Comparison of ENCODE assay signal across 24 cellular contexts in the genomic region with DNA sequence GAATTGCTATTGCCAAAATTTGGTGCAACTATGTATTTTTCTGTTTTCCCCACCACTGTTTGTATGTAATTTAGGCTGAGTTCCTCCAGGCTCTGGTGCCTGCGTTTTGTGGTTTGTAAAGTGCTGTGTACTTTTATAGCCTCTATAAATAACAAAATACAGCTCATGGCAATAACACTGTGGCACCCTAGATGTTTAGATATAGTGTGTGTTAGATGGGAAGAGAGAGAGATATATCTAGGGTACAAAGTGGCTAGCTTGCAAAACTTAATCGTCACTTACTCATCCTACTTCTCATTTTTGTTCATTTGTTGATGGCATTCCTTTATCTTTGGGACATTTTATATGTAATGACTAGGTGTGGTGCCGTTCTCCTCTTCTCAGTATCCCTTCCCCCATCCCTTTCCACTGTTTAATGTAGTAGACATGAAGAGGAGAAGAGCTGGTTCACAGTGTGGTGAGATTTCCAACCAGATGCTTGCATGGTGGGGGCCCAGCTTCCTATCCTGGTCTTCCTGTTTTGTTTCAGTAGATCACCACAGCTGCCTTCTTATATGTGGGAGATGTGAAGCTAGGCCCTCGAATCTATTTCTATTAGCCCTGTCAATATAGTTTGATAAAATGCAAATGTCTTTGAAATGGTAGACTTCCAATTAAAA.
A peak's percentile ranks its signal among the peaks of the same experiment; 100 is the strongest.
DNase-seq lines count a peak whose midpoint lies in the region; ATAC-seq and TF ChIP-seq lines count a peak whose summit lies in the region.
"Had no signal": no experiment of that assay in that cellular context is flagged by ENCODE, and none has a peak within 500 bp of the region (broad histone marks: within the 10 kb centered on the region; RNA-seq: fewer than 3 reads in every experiment).

No MANE protein-coding gene starts in this region.

- POLR2A ChIA-PET in CD8-positive, alpha-beta memory T cell (lab: Charles Lee) = no interaction called here
- POLR2A ChIA-PET in HEK293 (lab: Yijun Ruan, JAX) = no interaction called here
- POLR2A ChIA-PET in WTC11 (lab: Charles Lee) = no interaction called here

- peaks cover 10% of the 10 kb centered on the region for H3K4me1 ChIP-seq in CD8-positive, alpha-beta memory T cell (ENCODE audit: insufficient read depth, low read length)
- H3K4me1 ChIP-seq in HEK293 (ENCODE audit: control insufficient read depth, insufficient read depth, low read length) (no peaks in the 10 kb centered on the region), spleen (peaks cover 0 to 32% (median 5%) of the 10 kb centered on the region in 6 donors), left ventricle myocardium inferior (peaks cover 27% of the 10 kb centered on the region)

- H3K4me1 Mint-ChIP-seq in CD8-positive, alpha-beta memory T cell = peaks cover 62 to 85% (median 79%) of the 10 kb centered on the region in 3 donors
- peaks cover 42% of the 10 kb centered on the region for H3K4me1 Mint-ChIP-seq in WTC11

- WGBS in spleen, 5 donors = 41 to 60% (median 48%) methylated on average over 4 of the region's 4 CpGs

- peaks cover 6 to 8% (median 7%) of the 10 kb centered on the region in 3 donors for H3K36me3 Mint-ChIP-seq in CD8-positive, alpha-beta memory T cell
- peaks cover 7% of the 10 kb centered on the region for H3K36me3 Mint-ChIP-seq in WTC11

- TF ChIP-seq CTCF in HEK293 (tag by site-specific recombination; IDR thresholded peaks at IDR 0.05) (no peak), WTC11 (IDR thresholded peaks at IDR 0.05) (no peak), spleen (IDR thresholded peaks at IDR 0.05 in 8 of 11, conservative IDR thresholded peaks at IDR 0.05 in 3 of 11) (no peak), left ventricle myocardium inferior (IDR thresholded peaks at IDR 0.05; ENCODE audit: borderline replicate concordance) (no peak)

- H3K27me3 Mint-ChIP-seq in CD8-positive, alpha-beta memory T cell = no peaks in the 10 kb centered on the region
- no peaks in the 10 kb centered on the region for H3K27me3 Mint-ChIP-seq in WTC11 (ENCODE audit: low read depth)
- H3K27me3 Mint-ChIP-seq: CD4-positive, alpha-beta T cell had no signal

- no peak for ATAC-seq in WTC11
- peak; percentile 62 for ATAC-seq in left colon
- ATAC-seq: foreskin keratinocyte, mucosa of descending colon had no signal

- no peak overlapping the region for H3K27ac ChIP-seq in CD8-positive, alpha-beta memory T cell (ENCODE audit: low read depth, low read length)
- H3K27ac ChIP-seq in HEK293 (ENCODE audit: extremely low read depth, low read depth, low read length) (no peak overlapping the region), spleen (peak overlapping the region in 2 of 8 donors; percentile 1 to 3), left ventricle myocardium inferior (replicated peaks) (no peak overlapping the region)
- H3K27ac ChIP-seq: cardiac muscle cell, epithelial cell of prostate, foreskin keratinocyte, GM23248, hepatocyte, SJCRH30, thoracic aorta had no signal

- H3K27ac Mint-ChIP-seq in CD8-positive, alpha-beta memory T cell = peak overlapping the region in 4 of 8 donors; percentile 18 to 64 (median 50)
- peak overlapping the region; percentile 45; the same call in 1 of the 2 replicates for H3K27ac Mint-ChIP-seq in WTC11
- H3K27ac Mint-ChIP-seq: CD4-positive, alpha-beta T cell had no signal

- H3K9me3 ChIP-seq in CD8-positive, alpha-beta memory T cell (ENCODE audit: low read length) = no peaks in the 10 kb centered on the region
- H3K9me3 ChIP-seq in HEK293 (ENCODE audit: control insufficient read depth, insufficient read depth, low read depth, low read length) (no peaks in the 10 kb centered on the region), spleen (no peaks in the 10 kb centered on the region), left ventricle myocardium inferior (replicated peaks) (no peaks in the 10 kb centered on the region)
- H3K9me3 ChIP-seq: mucosa of descending colon, SJCRH30, thoracic aorta had no signal

- H3K4me3 Mint-ChIP-seq in CD8-positive, alpha-beta memory T cell = peak overlapping the region in 6 of 7 donors; percentile 0 to 80 (median 62)
- no peak overlapping the region for H3K4me3 Mint-ChIP-seq in WTC11
- H3K4me3 Mint-ChIP-seq: CD4-positive, alpha-beta T cell had no signal

- no peak overlapping the region for H3K4me3 ChIP-seq in CD8-positive, alpha-beta memory T cell (ENCODE audit: low read length)
- H3K4me3 ChIP-seq in HEK293 (ENCODE audit: low read depth, low read length) (no peak overlapping the region), spleen (no peak overlapping the region), left ventricle myocardium inferior (no peak overlapping the region)
- H3K4me3 ChIP-seq: cardiac muscle cell, dorsolateral prefrontal cortex, GM23248, hepatocyte, mucosa of descending colon, SJCRH30, thoracic aorta had no signal

- CTCF ChIA-PET in CD8-positive, alpha-beta memory T cell (lab: Charles Lee) = interaction anchor here (1.0 kb wide), 1 partner anchor 10 kb away, joined by 3 read pairs; no protein-coding TSS in a partner anchor
- CTCF ChIA-PET in HEK293 (lab: Yijun Ruan, JAX) = interaction anchor here (1.3 kb wide), 1 partner anchor 24 kb away, joined by 3 read pairs; no protein-coding TSS in a partner anchor
- CTCF ChIA-PET in WTC11 (lab: Charles Lee) = interaction anchor here (3.6 kb wide), 1 partner anchor 26 kb away, joined by 16 read pairs; no protein-coding TSS in a partner anchor

- H3K27me3 ChIP-seq in CD8-positive, alpha-beta memory T cell (ENCODE audit: insufficient read depth, low read length, poor library complexity, severe bottlenecking) = no peaks in the 10 kb centered on the region
- H3K27me3 ChIP-seq in spleen (replicated peaks in 1 of 7) = no peaks in the 10 kb centered on the region
- H3K27me3 ChIP-seq in left ventricle myocardium inferior (ENCODE audit: low read depth) = no peaks in the 10 kb centered on the region
- H3K27me3 ChIP-seq: cardiac muscle cell, dorsolateral prefrontal cortex, foreskin keratinocyte, hepatocyte, SJCRH30 had no signal

- intact Hi-C loops in left colon (cut with DNase I, micrococcal nuclease) = no loop called here
- intact Hi-C loops in spleen (cut with DNase I; ENCODE audit: low total_unique reads) = no loop called here
- intact Hi-C loops in left ventricle myocardium inferior (cut with micrococcal nuclease) = no loop called here
- intact Hi-C loops in head of caudate nucleus (cut with DNase I) = no loop called here

- no peaks in the 10 kb centered on the region for H3K9me3 Mint-ChIP-seq in CD8-positive, alpha-beta memory T cell
- H3K9me3 Mint-ChIP-seq in WTC11 = peaks cover 4% of the 10 kb centered on the region; the same call in 1 of the 2 replicates
- H3K9me3 Mint-ChIP-seq: CD4-positive, alpha-beta T cell had no signal

- H3K36me3 ChIP-seq in CD8-positive, alpha-beta memory T cell (ENCODE audit: insufficient read depth, low read length) = no peaks in the 10 kb centered on the region
- H3K36me3 ChIP-seq in HEK293 (ENCODE audit: control insufficient read depth in 2 of 2, insufficient read depth in 1 of 2, low read length in 2 of 2) (no peaks in the 10 kb centered on the region), spleen (no peaks in the 10 kb centered on the region), left ventricle myocardium inferior (no peaks in the 10 kb centered on the region)
- H3K36me3 ChIP-seq: cardiac muscle cell, thoracic aorta had no signal

- no peak for DNase-seq in CD8-positive, alpha-beta memory T cell
- DNase-seq in WTC11 (ENCODE audit: low spot score) (no peak), left colon (no peak), COLO668 (lab: John Stamatoyannopoulos, UW; ENCODE audit: unreplicated experiment) (no peak), spleen (no peak), left ventricle myocardium inferior (no peak), head of caudate nucleus (no peak)
- DNase-seq: activated CD4-positive, alpha-beta T cell treated with anti-CD3 and anti-CD28 coated beads, Interleukin-2, amount 50 U/mL, for 48 hours; activated CD4-positive, CD25-positive, alpha-beta regulatory T cell; activated naive CD4-positive, alpha-beta T cell; anterior cingulate cortex; CD4-positive, alpha-beta T cell; dorsolateral prefrontal cortex; foreskin keratinocyte; GM23248; mucosa of descending colon; NCI-H1417; SJCRH30; T-helper 2 cell had no signal

- no peak for TF ChIP-seq POLR2A in spleen (IDR thresholded peaks at IDR 0.05)

TF ChIP-seq in HEK293, 187 proteins besides CTCF, POLR2A, EP300 and RAD21 (continues in another document):
- TF ChIP-seq, protein P1, sequence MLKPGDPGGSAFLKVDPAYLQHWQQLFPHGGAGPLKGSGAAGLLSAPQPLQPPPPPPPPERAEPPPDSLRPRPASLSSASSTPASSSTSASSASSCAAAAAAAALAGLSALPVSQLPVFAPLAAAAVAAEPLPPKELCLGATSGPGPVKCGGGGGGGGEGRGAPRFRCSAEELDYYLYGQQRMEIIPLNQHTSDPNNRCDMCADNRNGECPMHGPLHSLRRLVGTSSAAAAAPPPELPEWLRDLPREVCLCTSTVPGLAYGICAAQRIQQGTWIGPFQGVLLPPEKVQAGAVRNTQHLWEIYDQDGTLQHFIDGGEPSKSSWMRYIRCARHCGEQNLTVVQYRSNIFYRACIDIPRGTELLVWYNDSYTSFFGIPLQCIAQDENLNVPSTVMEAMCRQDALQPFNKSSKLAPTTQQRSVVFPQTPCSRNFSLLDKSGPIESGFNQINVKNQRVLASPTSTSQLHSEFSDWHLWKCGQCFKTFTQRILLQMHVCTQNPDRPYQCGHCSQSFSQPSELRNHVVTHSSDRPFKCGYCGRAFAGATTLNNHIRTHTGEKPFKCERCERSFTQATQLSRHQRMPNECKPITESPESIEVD (tag by site-specific recombination; IDR thresholded peaks at IDR 0.05) = peak; percentile 68
- TF ChIP-seq FEZF1 (tag by site-specific recombination; IDR thresholded peaks at IDR 0.05) = peak; percentile 68
- TF ChIP-seq ZFHX2 (tag by site-specific recombination; conservative IDR thresholded peaks at IDR 0.05) = no peak
- no peak for TF ChIP-seq KLF1 (tag by site-specific recombination; IDR thresholded peaks at IDR 0.05)

TF ChIP-seq in WTC11, 78 proteins besides CTCF, POLR2A, EP300 and RAD21:
- TF ChIP-seq NFATC4 (CRISPR knock-in tag; IDR thresholded peaks at IDR 0.05) (no peak), ZNF219 (CRISPR knock-in tag; IDR thresholded peaks at IDR 0.05; ENCODE audit: borderline replicate concordance) (no peak), IRF2 (CRISPR knock-in tag; IDR thresholded peaks at IDR 0.05; ENCODE audit: borderline replicate concordance, low read depth) (no peak), TEAD4 (CRISPR knock-in tag; IDR thresholded peaks at IDR 0.05) (no peak)
